In genomic region chr20:4864292-4864691, GRCh38 we compare ENCODE assay signal across 29 cellular contexts. TPM values are rescaled to one million over a fixed set of nuclear protein-coding genes. Genes with fewer than 3 reads are reported as not detected.
A peak's percentile ranks its signal among the peaks of the same experiment; 100 is the strongest.
DNase-seq lines count a peak whose midpoint lies in the region; ATAC-seq and TF ChIP-seq lines count a peak whose summit lies in the region.
"Had no signal": no experiment of that assay in that cellular context is flagged by ENCODE, and none has a peak within 500 bp of the region (broad histone marks: within the 10 kb centered on the region; RNA-seq: fewer than 3 reads in every experiment).

No MANE protein-coding gene starts in this region.

- H3K9me3 ChIP-seq in PC-3 (ENCODE audit: low read length): no peaks in the 10 kb centered on the region
- H3K9me3 ChIP-seq: HAP-1, heart left ventricle, thoracic aorta, vagina had no signal

- no peaks in the 10 kb centered on the region for H3K27me3 Mint-ChIP-seq in activated naive CD4-positive, alpha-beta T cell treated with anti-CD3 and anti-CD28 coated beads, Interleukin-2, amount 50 U/mL, for 24 hours
- no peaks in the 10 kb centered on the region for H3K27me3 Mint-ChIP-seq in activated naive CD4-positive, alpha-beta T cell treated with anti-CD3 and anti-CD28 coated beads for 36 hours (ENCODE audit: low read depth)
- H3K27me3 Mint-ChIP-seq in memory B cell: no peaks in the 10 kb centered on the region
- no peaks in the 10 kb centered on the region for H3K27me3 Mint-ChIP-seq in type B pancreatic cell
- H3K27me3 Mint-ChIP-seq: activated CD4-positive, alpha-beta T cell treated with anti-CD3 and anti-CD28 coated beads, Interleukin-2, amount 10 ng/mL, durations not matched to agents 24 days and 14 days had no signal

- no peak overlapping the region for H3K4me3 ChIP-seq in PC-3 (ENCODE audit: low read length)
- no peak overlapping the region for H3K4me3 ChIP-seq in dorsolateral prefrontal cortex
- H3K4me3 ChIP-seq: HAP-1, heart left ventricle, K562, lung, thoracic aorta, vagina had no signal

- H2AFZ ChIP-seq in PC-3 (ENCODE audit: low read length): no peak overlapping the region

- ATAC-seq in PC-3 (peak; percentile 91), memory B cell (ENCODE audit: low read depth) (no peak), HG02642 (IDR thresholded peaks at IDR 0.05; ENCODE audit: poor library complexity, unreplicated experiment) (no peak)
- ATAC-seq: heart left ventricle; K562; Panc1; stimulated activated naive CD8-positive, alpha-beta T cell treated with anti-CD3 and anti-CD28 coated beads, Interleukin-15, Interleukin-2, amounts not matched to agents 100 U/mL and 50 U/mL, for 24 hours had no signal

- H3K36me3 ChIP-seq in PC-3 (ENCODE audit: low read depth, low read length): peaks cover 14% of the 10 kb centered on the region; the same call in 1 of the 2 replicates

- H3K9ac ChIP-seq in PC-3 (ENCODE audit: low read length): peak overlapping the region; percentile 23; the same call in 1 of the 2 replicates

- no peak for DNase-seq in activated naive CD4-positive, alpha-beta T cell treated with anti-CD3 and anti-CD28 coated beads for 36 hours
- peak; percentile 61 for DNase-seq in PC-3
- DNase-seq in memory B cell (ENCODE audit: low spot score in 2 of 2): no peak
- no peak for DNase-seq in type B pancreatic cell (ENCODE audit: extremely low spot score, unreplicated experiment)
- no peak for DNase-seq in retina
- DNase-seq in dorsolateral prefrontal cortex: no peak
- DNase-seq: activated CD4-positive, alpha-beta T cell treated with anti-CD3 and anti-CD28 coated beads, Interleukin-2, amount 10 ng/mL, durations not matched to agents 24 days and 14 days; activated naive CD4-positive, alpha-beta T cell; activated T-cell treated with anti-CD3 and anti-CD28 coated beads, Interleukin-2, amount 50 U/mL, for 48 hours; AML-193; amygdala; effector memory CD4-positive, alpha-beta T cell; foreskin fibroblast; heart left ventricle; NCI-H446; posterior cingulate gyrus; SHP77 treated with DMSO at 0.1 percent for 48 hours; stimulated activated naive CD8-positive, alpha-beta T cell treated with anti-CD3 and anti-CD28 coated beads, Interleukin-15, Interleukin-2, amounts not matched to agents 100 U/mL and 50 U/mL, for 24 hours; WERI-Rb-1 had no signal

- H3K4me1 ChIP-seq in PC-3 (ENCODE audit: insufficient read depth, low read length): peaks cover 22% of the 10 kb centered on the region
- H3K4me1 ChIP-seq: HAP-1, heart left ventricle had no signal

- TF ChIP-seq CTCF in PC-3 (conservative IDR thresholded peaks at IDR 0.05; ENCODE audit: low read depth, low read length) (no peak), type B pancreatic cell (conservative IDR thresholded peaks at IDR 0.05) (no peak), dorsolateral prefrontal cortex (IDR thresholded peaks at IDR 0.05 in 54 of 56, conservative IDR thresholded peaks at IDR 0.05 in 2 of 56; ENCODE audit: low read depth in 1 of 56, partially characterized antibody in 56 of 56) (no peak)

- H3K27me3 ChIP-seq in PC-3 (ENCODE audit: low read length) (no peaks in the 10 kb centered on the region), dorsolateral prefrontal cortex (no peaks in the 10 kb centered on the region)
- H3K27me3 ChIP-seq: heart left ventricle, vagina had no signal

- H3K27ac Mint-ChIP-seq in activated naive CD4-positive, alpha-beta T cell treated with anti-CD3 and anti-CD28 coated beads, Interleukin-2, amount 50 U/mL, for 24 hours: peak overlapping the region; percentile 18
- no peak overlapping the region for H3K27ac Mint-ChIP-seq in activated naive CD4-positive, alpha-beta T cell treated with anti-CD3 and anti-CD28 coated beads for 36 hours
- peak overlapping the region; percentile 32 for H3K27ac Mint-ChIP-seq in memory B cell
- peak overlapping the region; percentile 29 for H3K27ac Mint-ChIP-seq in type B pancreatic cell

- POLR2A ChIA-PET in PC-3 (lab: Charles Lee; ENCODE audit: unreplicated experiment): interaction anchor here (0.5 to 0.7 kb wide), 2 partner anchors 70 to 1096 kb away, joined by 3 read pairs; no protein-coding TSS in a partner anchor

- H3K79me2 ChIP-seq in PC-3 (ENCODE audit: low read length): no peaks in the 10 kb centered on the region

- CTCF ChIA-PET in activated naive CD4-positive, alpha-beta T cell treated with anti-CD3 and anti-CD28 coated beads for 36 hours (lab: Charles Lee): no interaction called here
- CTCF ChIA-PET in PC-3 (lab: Charles Lee): no interaction called here

- H3K36me3 Mint-ChIP-seq in activated naive CD4-positive, alpha-beta T cell treated with anti-CD3 and anti-CD28 coated beads, Interleukin-2, amount 50 U/mL, for 24 hours: peaks cover 13% of the 10 kb centered on the region
- H3K36me3 Mint-ChIP-seq in activated naive CD4-positive, alpha-beta T cell treated with anti-CD3 and anti-CD28 coated beads for 36 hours (ENCODE audit: low read depth): peaks cover 24% of the 10 kb centered on the region
- H3K36me3 Mint-ChIP-seq in memory B cell (peaks cover 42% of the 10 kb centered on the region), type B pancreatic cell (peaks cover 26% of the 10 kb centered on the region)

- H3K4me2 ChIP-seq in PC-3 (ENCODE audit: low read length): no peak overlapping the region

- peaks cover 8% of the 10 kb centered on the region for H3K4me1 Mint-ChIP-seq in activated naive CD4-positive, alpha-beta T cell treated with anti-CD3 and anti-CD28 coated beads, Interleukin-2, amount 50 U/mL, for 24 hours
- H3K4me1 Mint-ChIP-seq in activated naive CD4-positive, alpha-beta T cell treated with anti-CD3 and anti-CD28 coated beads for 36 hours (ENCODE audit: low read depth): no peaks in the 10 kb centered on the region
- peaks cover 4% of the 10 kb centered on the region for H3K4me1 Mint-ChIP-seq in memory B cell
- H3K4me1 Mint-ChIP-seq in type B pancreatic cell (ENCODE audit: unreplicated experiment): peaks cover 13% of the 10 kb centered on the region
- H3K4me1 Mint-ChIP-seq: neural crest cell had no signal

- no peaks in the 10 kb centered on the region for H3F3A ChIP-seq in PC-3 (ENCODE audit: low read length, unreplicated experiment)

- intact Hi-C loops in activated naive CD4-positive, alpha-beta T cell treated with anti-CD3 and anti-CD28 coated beads for 36 hours (cut with micrococcal nuclease): no loop called here
- intact Hi-C loops in PC-3 (cut with micrococcal nuclease): no loop called here
- intact Hi-C loops in dorsolateral prefrontal cortex (cut with DNase I): no loop called here

- H3K9me3 Mint-ChIP-seq in activated naive CD4-positive, alpha-beta T cell treated with anti-CD3 and anti-CD28 coated beads, Interleukin-2, amount 50 U/mL, for 24 hours: no peaks in the 10 kb centered on the region
- H3K9me3 Mint-ChIP-seq in activated naive CD4-positive, alpha-beta T cell treated with anti-CD3 and anti-CD28 coated beads for 36 hours: no peaks in the 10 kb centered on the region
- no peaks in the 10 kb centered on the region for H3K9me3 Mint-ChIP-seq in memory B cell
- no peaks in the 10 kb centered on the region for H3K9me3 Mint-ChIP-seq in type B pancreatic cell
- H3K9me3 Mint-ChIP-seq: activated CD4-positive, alpha-beta T cell treated with anti-CD3 and anti-CD28 coated beads, Interleukin-2, amount 10 ng/mL, durations not matched to agents 24 days and 14 days; neural crest cell had no signal

- H3K4me3 Mint-ChIP-seq in activated naive CD4-positive, alpha-beta T cell treated with anti-CD3 and anti-CD28 coated beads, Interleukin-2, amount 50 U/mL, for 24 hours: no peak overlapping the region
- H3K4me3 Mint-ChIP-seq in activated naive CD4-positive, alpha-beta T cell treated with anti-CD3 and anti-CD28 coated beads for 36 hours: no peak overlapping the region
- H3K4me3 Mint-ChIP-seq in memory B cell (no peak overlapping the region), type B pancreatic cell (no peak overlapping the region)
- H3K4me3 Mint-ChIP-seq: activated CD4-positive, alpha-beta T cell treated with anti-CD3 and anti-CD28 coated beads, Interleukin-2, amount 10 ng/mL, durations not matched to agents 24 days and 14 days; neural crest cell had no signal

- H3K27ac ChIP-seq in PC-3 (ENCODE audit: low read length) (peak overlapping the region; percentile 57), dorsolateral prefrontal cortex (peak overlapping the region in 20 of 59 donors; percentile 1 to 47 (median 22))
- H3K27ac ChIP-seq: heart left ventricle, thoracic aorta, vagina, WERI-Rb-1 had no signal

- no peaks in the 10 kb centered on the region for H3K9me2 ChIP-seq in PC-3 (replicated peaks; ENCODE audit: low read length)

- BruUV-seq in PC-3 (replicated peaks; lab: Mats Ljungman, UMichigan): no TSS peak

- H4K20me1 ChIP-seq in PC-3 (ENCODE audit: low read length): no peaks in the 10 kb centered on the region

RNA-seq across cellular contexts. Expression of gene RASSF2, which starts 40.9 kb away (rescaled TPM):
- total RNA-seq in activated naive CD4-positive, alpha-beta T cell treated with anti-CD3 and anti-CD28 coated beads for 36 hours: 10 to 100 TPM; 26.7 to 27.9 TPM
- total RNA-seq in PC-3 (2014; rRNA removed) (11.3 and 12.4 TPM in 2 replicates), type B pancreatic cell (ENCODE audit: low replicate concordance) (11.7 and 37.9 TPM in 2 replicates), dorsolateral prefrontal cortex (100 to 1,000 TPM in 24 of 120 experiments, 10 to 100 TPM in 96; 26.5 to 257 (median 71.3) TPM)
- total RNA-seq: MCF 10A had no signal
